Comparison of ENCODE assay signal across 13 cellular contexts in the genomic region with DNA sequence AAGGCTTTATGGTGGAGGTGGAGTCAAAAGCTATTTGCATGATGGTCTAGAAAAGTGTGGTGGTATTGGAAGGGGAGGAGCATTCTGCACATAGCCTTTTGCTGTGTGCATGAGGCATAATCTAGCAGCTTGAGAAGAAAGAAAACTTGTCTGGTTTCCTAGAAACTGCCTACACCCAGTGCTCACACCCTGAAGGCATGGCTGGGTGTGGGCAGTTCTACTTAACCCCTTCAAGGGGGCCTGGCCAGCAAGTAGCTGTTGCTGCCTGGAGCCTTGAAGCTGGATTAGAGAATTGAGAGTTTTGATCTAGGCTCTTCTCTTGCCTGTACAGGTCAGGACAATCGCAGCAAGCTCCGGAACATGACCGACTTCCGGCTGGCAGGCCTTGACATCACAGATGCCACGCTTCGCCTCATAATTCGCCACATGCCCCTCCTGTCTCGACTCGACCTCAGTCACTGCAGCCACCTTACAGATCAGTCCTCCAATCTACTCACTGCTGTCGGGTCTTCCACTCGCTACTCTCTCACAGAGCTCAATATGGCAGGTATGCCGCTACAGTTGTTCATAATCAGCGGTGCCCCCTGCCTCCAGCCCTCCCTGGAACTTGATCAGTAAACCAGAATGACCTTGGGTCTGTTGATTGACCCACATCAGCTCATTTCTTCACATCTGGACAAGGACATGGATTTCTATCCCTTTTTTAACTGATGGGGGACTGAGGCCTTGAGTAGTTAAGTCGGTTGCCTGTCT. TPM values are rescaled to one million over a fixed set of nuclear protein-coding genes. Genes with fewer than 3 reads are reported as not detected.
DNase-seq lines count a peak whose midpoint lies in the region; ATAC-seq lines count a peak whose summit lies in the region.
"Had no signal": no experiment of that assay in that cellular context is flagged by ENCODE, and none has a peak within 500 bp of the region (broad histone marks: within the 10 kb centered on the region; RNA-seq: fewer than 3 reads in every experiment).

No MANE protein-coding gene starts in this region.

- H3K27ac Mint-ChIP-seq in CD4-positive, CD25-positive, alpha-beta regulatory T cell = peak overlapping the region in 2 of 3 donors; percentile 67 to 75
- H3K27ac Mint-ChIP-seq in IgD-negative memory B cell = peak overlapping the region in 2 of 3 donors; percentile 3 to 71
- H3K27ac Mint-ChIP-seq in central memory CD8-positive, alpha-beta T cell (ENCODE audit: low read depth) = peak overlapping the region; percentile 35

- peaks cover 7% of the 10 kb centered on the region for H3K4me1 ChIP-seq in CD4-positive, CD25-positive, alpha-beta regulatory T cell (ENCODE audit: control insufficient read depth, insufficient read depth, low read length, poor library complexity, severe bottlenecking)
- peaks cover 17 to 21% of the 10 kb centered on the region in 2 donors for H3K4me1 ChIP-seq in mucosa of rectum (ENCODE audit: control insufficient read depth in 2 of 2, insufficient read depth in 2 of 2, low read length in 2 of 2)
- H3K4me1 ChIP-seq: HAP-1 had no signal

- no peaks in the 10 kb centered on the region for H3K27me3 ChIP-seq in CD4-positive, CD25-positive, alpha-beta regulatory T cell (ENCODE audit: control insufficient read depth, insufficient read depth, low read length)
- no peaks in the 10 kb centered on the region for H3K27me3 ChIP-seq in mucosa of rectum (ENCODE audit: control insufficient read depth in 2 of 2, insufficient read depth in 2 of 2, low read length in 2 of 2)
- H3K27me3 ChIP-seq: gastrocnemius medialis had no signal

- H3K36me3 ChIP-seq in CD4-positive, CD25-positive, alpha-beta regulatory T cell (ENCODE audit: control insufficient read depth, insufficient read depth, low read length) = peaks cover 79% of the 10 kb centered on the region
- peaks cover 67 to 75% of the 10 kb centered on the region in 2 donors for H3K36me3 ChIP-seq in mucosa of rectum (ENCODE audit: control insufficient read depth in 2 of 2, insufficient read depth in 2 of 2, low read length in 2 of 2)

- peak in 1 of 2 donors; percentile 4 for ATAC-seq in CD4-positive, CD25-positive, alpha-beta regulatory T cell (ENCODE audit: low read depth in 2 of 2)
- no peak for ATAC-seq in central memory CD8-positive, alpha-beta T cell (replicated peaks; ENCODE audit: extremely low read depth, poor library complexity, severe bottlenecking)
- ATAC-seq in GM19395 (IDR thresholded peaks at IDR 0.05; ENCODE audit: unreplicated experiment) (no peak), GM18511 (IDR thresholded peaks at IDR 0.05; ENCODE audit: unreplicated experiment) (no peak), GM18873 (IDR thresholded peaks at IDR 0.05; ENCODE audit: low FRiP score, unreplicated experiment) (no peak)
- ATAC-seq: gastrocnemius medialis had no signal

- peak in 1 of 3 donors; percentile 87 for DNase-seq in CD4-positive, CD25-positive, alpha-beta regulatory T cell
- no peak for DNase-seq in central memory CD8-positive, alpha-beta T cell (ENCODE audit: low spot score in 2 of 2)
- no peak for DNase-seq in NCI-H187 (lab: John Stamatoyannopoulos, UW)
- DNase-seq: IMR-90, NCI-H1694 treated with DMSO at 0.1 percent for 48 hours, occipital lobe had no signal

- no peaks in the 10 kb centered on the region for H3K27me3 Mint-ChIP-seq in CD4-positive, CD25-positive, alpha-beta regulatory T cell
- no peaks in the 10 kb centered on the region for H3K27me3 Mint-ChIP-seq in IgD-negative memory B cell
- H3K27me3 Mint-ChIP-seq in central memory CD8-positive, alpha-beta T cell = no peaks in the 10 kb centered on the region

- H3K27ac ChIP-seq in CD4-positive, CD25-positive, alpha-beta regulatory T cell (ENCODE audit: insufficient read depth, low read length, poor library complexity, severe bottlenecking) = no peak overlapping the region
- H3K27ac ChIP-seq in mucosa of rectum (ENCODE audit: low read depth in 2 of 2, low read length in 2 of 2) = peak overlapping the region; percentile 59 to 62
- H3K27ac ChIP-seq: gastrocnemius medialis had no signal

- no peak overlapping the region for H3K9ac ChIP-seq in mucosa of rectum (ENCODE audit: low read depth in 1 of 2, low read length in 2 of 2)

- H3K9me3 ChIP-seq in CD4-positive, CD25-positive, alpha-beta regulatory T cell (ENCODE audit: control insufficient read depth in 2 of 2, low read length in 2 of 2) = no peaks in the 10 kb centered on the region
- H3K9me3 ChIP-seq in mucosa of rectum (ENCODE audit: control insufficient read depth in 2 of 2, low read length in 2 of 2) = no peaks in the 10 kb centered on the region
- H3K9me3 ChIP-seq: gastrocnemius medialis, HAP-1 had no signal

- H3K4me3 ChIP-seq in CD4-positive, CD25-positive, alpha-beta regulatory T cell (ENCODE audit: low read depth, low read length) = no peak overlapping the region
- H3K4me3 ChIP-seq in mucosa of rectum (ENCODE audit: low read length in 2 of 2) = no peak overlapping the region
- H3K4me3 ChIP-seq: gastrocnemius medialis, HAP-1 had no signal

- peak overlapping the region in 1 of 4 donors; percentile 66 for H3K4me3 Mint-ChIP-seq in CD4-positive, CD25-positive, alpha-beta regulatory T cell
- H3K4me3 Mint-ChIP-seq in IgD-negative memory B cell = peak overlapping the region in 1 of 4 donors; percentile 9
- H3K4me3 Mint-ChIP-seq in central memory CD8-positive, alpha-beta T cell = peak overlapping the region; percentile 40

- H3K36me3 Mint-ChIP-seq in CD4-positive, CD25-positive, alpha-beta regulatory T cell = peaks cover 64% of the 10 kb centered on the region
- peaks cover 2% of the 10 kb centered on the region for H3K36me3 Mint-ChIP-seq in IgD-negative memory B cell
- H3K36me3 Mint-ChIP-seq in central memory CD8-positive, alpha-beta T cell (ENCODE audit: insufficient read depth) = peaks cover 83% of the 10 kb centered on the region

- H3K9me3 Mint-ChIP-seq in CD4-positive, CD25-positive, alpha-beta regulatory T cell = peaks cover 0 to 1% (median 0%) of the 10 kb centered on the region in 7 donors
- H3K9me3 Mint-ChIP-seq in IgD-negative memory B cell = no peaks in the 10 kb centered on the region
- H3K9me3 Mint-ChIP-seq in central memory CD8-positive, alpha-beta T cell = no peaks in the 10 kb centered on the region

- peaks cover 7 to 61% (median 29%) of the 10 kb centered on the region in 4 donors for H3K4me1 Mint-ChIP-seq in CD4-positive, CD25-positive, alpha-beta regulatory T cell
- peaks cover 8 to 13% (median 9%) of the 10 kb centered on the region in 3 donors for H3K4me1 Mint-ChIP-seq in IgD-negative memory B cell
- peaks cover 44% of the 10 kb centered on the region for H3K4me1 Mint-ChIP-seq in central memory CD8-positive, alpha-beta T cell

RNA-seq across cellular contexts. Expression of gene GRK2, which starts 12.2 kb away (rescaled TPM):
- 295 TPM for total RNA-seq in CD4-positive, CD25-positive, alpha-beta regulatory T cell
- 10 to 100 TPM; 13.2 to 27.8 (median 19.3) TPM for polyA plus RNA-seq in CD4-positive, CD25-positive, alpha-beta regulatory T cell
- polyA plus RNA-seq in IgD-negative memory B cell = 26.2 TPM

RNA-seq across cellular contexts. Expression of gene ANKRD13D, which starts 35.1 kb away (rescaled TPM):
- 158 TPM for total RNA-seq in CD4-positive, CD25-positive, alpha-beta regulatory T cell
- 10 to 100 TPM in 3 of 4 donors, 1 to 10 TPM in 1; 9.5 to 18.9 (median 12.6) TPM for polyA plus RNA-seq in CD4-positive, CD25-positive, alpha-beta regulatory T cell
- polyA plus RNA-seq in IgD-negative memory B cell = 17.3 TPM

RNA-seq across cellular contexts. Expression of gene SSH3, which starts 49.3 kb away (rescaled TPM):
- 24.4 TPM for total RNA-seq in CD4-positive, CD25-positive, alpha-beta regulatory T cell
- 1 to 10 TPM; 2.3 to 7.1 (median 3.1) TPM for polyA plus RNA-seq in CD4-positive, CD25-positive, alpha-beta regulatory T cell
- polyA plus RNA-seq in IgD-negative memory B cell = 5.5 TPM
